ENCODE assay signal across 25 cellular contexts in the genomic region with DNA sequence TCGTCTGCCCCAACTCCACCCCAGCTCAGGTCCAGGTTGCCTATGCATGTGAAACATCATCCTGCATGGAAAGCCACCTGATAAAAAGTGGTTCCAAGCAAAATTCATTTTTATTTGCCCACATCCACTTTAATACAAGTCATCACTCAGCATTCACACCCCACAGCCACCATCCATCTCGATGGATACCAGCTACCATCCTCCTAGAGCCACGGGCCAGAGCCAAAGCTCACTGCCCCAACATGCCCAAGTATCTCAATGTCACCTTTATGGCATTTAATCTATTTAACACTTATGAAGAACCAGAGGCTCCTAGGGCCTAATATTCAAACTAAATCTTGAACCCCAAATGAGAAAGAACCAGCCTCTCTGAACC.
A peak's percentile ranks its signal among the peaks of the same experiment; 100 is the strongest.
DNase-seq lines count a peak whose midpoint lies in the region; ATAC-seq, FAIRE-seq and TF ChIP-seq lines count a peak whose summit lies in the region.
"Had no signal": no experiment of that assay in that cellular context is flagged by ENCODE, and none has a peak within 500 bp of the region (broad histone marks: within the 10 kb centered on the region; RNA-seq: fewer than 3 reads in every experiment).

No MANE protein-coding gene starts in this region.

- no TSS peak for BruUV-seq in HCT116 (replicated peaks; lab: Mats Ljungman, UMichigan)

- H3K9ac ChIP-seq in HCT116 (ENCODE audit: low read length) (no peak overlapping the region), astrocyte (ENCODE audit: low read length) (no peak overlapping the region)

- H3K27ac ChIP-seq in HCT116 (ENCODE audit: low read depth, low read length) (peak overlapping the region; percentile 21; the same call in 1 of the 2 replicates), astrocyte (ENCODE audit: low read depth, low read length) (peak overlapping the region; percentile 66), gastroesophageal sphincter (peak overlapping the region; percentile 15 to 85 (median 78)), skin epidermis (peak overlapping the region in 17 of 21 experiments; percentile 4 to 82 (median 54))
- H3K27ac ChIP-seq: ovary, upper lobe of left lung had no signal

- peaks cover 32% of the 10 kb centered on the region for H3K27me3 Mint-ChIP-seq in astrocyte (ENCODE audit: low read depth, unreplicated experiment)

- H3K4me1 ChIP-seq in HCT116 (ENCODE audit: control insufficient read depth in 1 of 2, insufficient read depth in 2 of 2, low read length in 2 of 2) = peaks cover 10 to 16% of the 10 kb centered on the region in 2 experiments
- H3K4me1 ChIP-seq in astrocyte (ENCODE audit: insufficient read depth, low read length) = peaks cover 12% of the 10 kb centered on the region
- peaks cover 0 to 17% (median 0%) of the 10 kb centered on the region in 3 donors for H3K4me1 ChIP-seq in gastroesophageal sphincter
- H3K4me1 ChIP-seq: upper lobe of left lung had no signal

- RAD21 ChIA-PET in HCT116 (lab: Charles Lee; ENCODE audit: low non-redundant PET in 1 of 2, low total read pairs in 2 of 2, uncharacterized antibody in 2 of 2, unreplicated experiment in 2 of 2) = no interaction called here

- H2AFZ ChIP-seq in HCT116 (ENCODE audit: low read depth, low read length, poor library complexity, severe bottlenecking) = peak overlapping the region; percentile 77
- H2AFZ ChIP-seq in astrocyte (ENCODE audit: low read depth, low read length) = peak overlapping the region; percentile 74

- CTCF ChIA-PET in HCT116 (lab: Charles Lee) = no interaction called here

- H3K4me2 ChIP-seq in HCT116 (ENCODE audit: low read length) (peak overlapping the region; percentile 49), astrocyte (ENCODE audit: low read length) (peak overlapping the region; percentile 23)

- no peaks in the 10 kb centered on the region for H3K27me3 ChIP-seq in HCT116 (ENCODE audit: insufficient read depth, low read length)
- H3K27me3 ChIP-seq in astrocyte (ENCODE audit: insufficient read depth, low read length) = peaks cover 3% of the 10 kb centered on the region
- no peaks in the 10 kb centered on the region for H3K27me3 ChIP-seq in gastroesophageal sphincter
- H3K27me3 ChIP-seq: ovary, upper lobe of left lung had no signal

- H3K9me2 ChIP-seq in HCT116 (ENCODE audit: insufficient read depth) = no peaks in the 10 kb centered on the region

- H3K4me3 ChIP-seq in HCT116 (replicated peaks in 1 of 2; ENCODE audit: low read depth in 1 of 2, low read length in 2 of 2) = no peak overlapping the region
- no peak overlapping the region for H3K4me3 ChIP-seq in astrocyte (ENCODE audit: insufficient read depth, low read depth, low read length)
- no peak overlapping the region for H3K4me3 ChIP-seq in gastroesophageal sphincter
- H3K4me3 ChIP-seq in skin epidermis = no peak overlapping the region
- H3K4me3 ChIP-seq: lung, ovary, upper lobe of left lung had no signal

- peaks cover 2% of the 10 kb centered on the region for H3K36me3 Mint-ChIP-seq in astrocyte (ENCODE audit: low read depth, unreplicated experiment)
- H3K36me3 Mint-ChIP-seq: activated CD8-positive, alpha-beta memory T cell treated with anti-CD3 and anti-CD28 coated beads, Interleukin-2, amount 10 ng/mL, durations not matched to agents 7 days and 5 days; activated naive CD8-positive, alpha-beta T cell treated with anti-CD3 and anti-CD28 coated beads for 36 hours; naive thymus-derived CD8-positive, alpha-beta T cell had no signal

- H3K9me3 Mint-ChIP-seq in astrocyte (ENCODE audit: unreplicated experiment) = peaks cover 14% of the 10 kb centered on the region
- H3K9me3 Mint-ChIP-seq: activated naive CD8-positive, alpha-beta T cell treated with anti-CD3 and anti-CD28 coated beads for 36 hours; activated T-helper 17 cell treated with anti-CD3 and anti-CD28 coated beads, Interleukin-2, amount 50 U/mL, for 72 hours; H9; stimulated activated naive CD8-positive, alpha-beta T cell treated with anti-CD3 and anti-CD28 coated beads, Interleukin-15, Interleukin-2, amounts not matched to agents 100 ng/mL and 50 ng/mL, for 24 hours had no signal

- no peak for DNase-seq in HCT116 (ENCODE audit: low read depth, low spot score)
- DNase-seq in astrocyte (ENCODE audit: low read depth) = no peak
- no peak for DNase-seq in NCI-H774 (lab: John Stamatoyannopoulos, UW)
- no peak for DNase-seq in cerebellar cortex (ENCODE audit: low spot score)
- no peak for DNase-seq in NCI-H82 treated with DMSO at 0.1 percent for 48 hours (lab: John Stamatoyannopoulos, UW; ENCODE audit: unreplicated experiment)
- DNase-seq: activated CD8-positive, alpha-beta memory T cell treated with anti-CD3 and anti-CD28 coated beads, Interleukin-2, amount 10 ng/mL, durations not matched to agents 7 days and 5 days; activated naive CD8-positive, alpha-beta T cell treated with anti-CD3 and anti-CD28 coated beads for 36 hours; CD8-positive, alpha-beta memory T cell; DMS79 treated with DMSO at 0.1 percent for 48 hours; H9; naive thymus-derived CD8-positive, alpha-beta T cell; NCI-H1092 treated with DMSO at 0.1 percent for 48 hours; NCI-H510A treated with DMSO at 0.1 percent for 48 hours; RPMI8226; stimulated activated CD4-positive, alpha-beta T cell treated with anti-CD3 and anti-CD28 coated beads, Interleukin-2, amount 100 ng/mL, for 48 hours had no signal

- H4K20me1 ChIP-seq in HCT116 (ENCODE audit: insufficient read depth) (no peaks in the 10 kb centered on the region), astrocyte (ENCODE audit: insufficient read depth, low read length) (no peaks in the 10 kb centered on the region)

- intact Hi-C loops in HCT116 (cut with micrococcal nuclease) = no loop called here

- WGBS in gastroesophageal sphincter (ENCODE audit: low coverage in 1 of 2), 2 donors = 49 to 52% methylated on average over 2 of the region's 3 CpGs

- H3K27ac Mint-ChIP-seq in astrocyte (ENCODE audit: unreplicated experiment) = peak overlapping the region; percentile 55
- H3K27ac Mint-ChIP-seq: activated CD8-positive, alpha-beta memory T cell treated with anti-CD3 and anti-CD28 coated beads, Interleukin-2, amount 10 ng/mL, durations not matched to agents 7 days and 5 days; activated naive CD8-positive, alpha-beta T cell treated with anti-CD3 and anti-CD28 coated beads for 36 hours; activated T-helper 17 cell treated with anti-CD3 and anti-CD28 coated beads, Interleukin-2, amount 50 U/mL, for 72 hours; CD8-positive, alpha-beta memory T cell; H9; naive thymus-derived CD8-positive, alpha-beta T cell; stimulated activated naive CD8-positive, alpha-beta T cell treated with anti-CD3 and anti-CD28 coated beads, Interleukin-15, Interleukin-2, amounts not matched to agents 100 ng/mL and 50 ng/mL, for 24 hours had no signal

- TF ChIP-seq CTCF in HCT116 (IDR thresholded peaks at IDR 0.05 in 2 of 3, conservative IDR thresholded peaks at IDR 0.05 in 1 of 3; ENCODE audit: borderline replicate concordance in 1 of 3, insufficient read depth in 1 of 3, low read depth in 2 of 3, low read length in 2 of 3) (no peak), astrocyte (IDR thresholded peaks at IDR 0.05; ENCODE audit: insufficient read depth, low read depth, low read length) (no peak), gastroesophageal sphincter (IDR thresholded peaks at IDR 0.05) (no peak)

- H3K9me3 ChIP-seq in HCT116 (ENCODE audit: control insufficient read depth in 1 of 2, insufficient read depth in 1 of 2, low read depth in 1 of 2, low read length in 2 of 2) (no peaks in the 10 kb centered on the region), astrocyte (ENCODE audit: insufficient read depth, low read depth, low read length) (no peaks in the 10 kb centered on the region), gastroesophageal sphincter (no peaks in the 10 kb centered on the region)
- H3K9me3 ChIP-seq: ovary, upper lobe of left lung had no signal

- no peaks in the 10 kb centered on the region for H3K79me2 ChIP-seq in HCT116 (ENCODE audit: insufficient read depth, low read length)
- no peaks in the 10 kb centered on the region for H3K79me2 ChIP-seq in astrocyte (ENCODE audit: insufficient read depth, low read length)

- peaks cover 7% of the 10 kb centered on the region for H3K4me1 Mint-ChIP-seq in astrocyte (ENCODE audit: low read depth, unreplicated experiment)
- H3K4me1 Mint-ChIP-seq: CD8-positive, alpha-beta memory T cell; H9 had no signal

- ATAC-seq in HCT116 = no peak
- no peak for ATAC-seq in gastroesophageal sphincter
- ATAC-seq in HG02840 (IDR thresholded peaks at IDR 0.05; ENCODE audit: low FRiP score, unreplicated experiment) = no peak
- ATAC-seq: activated CD8-positive, alpha-beta memory T cell treated with anti-CD3 and anti-CD28 coated beads, Interleukin-2, amount 10 ng/mL, durations not matched to agents 7 days and 5 days; activated T-helper 17 cell treated with anti-CD3 and anti-CD28 coated beads, Interleukin-2, amount 50 U/mL, for 72 hours; naive thymus-derived CD8-positive, alpha-beta T cell had no signal

- no peak for TF ChIP-seq RAD21 in HCT116 (IDR thresholded peaks at IDR 0.05; ENCODE audit: low read depth)

- POLR2A ChIA-PET in HCT116 (lab: Charles Lee) = no interaction called here

- no peak overlapping the region for H3K4me3 Mint-ChIP-seq in astrocyte (ENCODE audit: unreplicated experiment)
- H3K4me3 Mint-ChIP-seq: activated CD8-positive, alpha-beta memory T cell treated with anti-CD3 and anti-CD28 coated beads, Interleukin-2, amount 10 ng/mL, durations not matched to agents 7 days and 5 days; activated naive CD8-positive, alpha-beta T cell treated with anti-CD3 and anti-CD28 coated beads for 36 hours; activated T-helper 17 cell treated with anti-CD3 and anti-CD28 coated beads, Interleukin-2, amount 50 U/mL, for 72 hours; CD8-positive, alpha-beta memory T cell; H9; naive thymus-derived CD8-positive, alpha-beta T cell; stimulated activated naive CD8-positive, alpha-beta T cell treated with anti-CD3 and anti-CD28 coated beads, Interleukin-15, Interleukin-2, amounts not matched to agents 100 ng/mL and 50 ng/mL, for 24 hours had no signal

- TF ChIP-seq POLR2A in HCT116 (IDR thresholded peaks at IDR 0.05; ENCODE audit: borderline replicate concordance, extremely low read depth, insufficient read depth, insufficient read length) (no peak), gastroesophageal sphincter (IDR thresholded peaks at IDR 0.05) (no peak)

- FAIRE-seq in astrocyte (lab: Jason Lieb, UNC) = no peak
- FAIRE-seq: colon, GM12892 had no signal

- H3K36me3 ChIP-seq in HCT116 (ENCODE audit: control insufficient read depth in 1 of 2, insufficient read depth in 2 of 2, low read length in 2 of 2) (no peaks in the 10 kb centered on the region), astrocyte (ENCODE audit: insufficient read depth, low read length) (no peaks in the 10 kb centered on the region), gastroesophageal sphincter (no peaks in the 10 kb centered on the region)
- H3K36me3 ChIP-seq: ovary, upper lobe of left lung had no signal

- no peak for TF ChIP-seq EP300 in gastroesophageal sphincter (IDR thresholded peaks at IDR 0.05)

TF ChIP-seq in HCT116, 20 proteins besides CTCF, POLR2A, EP300 and RAD21 (continues in another document):
- TF ChIP-seq JUND (IDR thresholded peaks at IDR 0.05) (no peak), POLR2AphosphoS5 (IDR thresholded peaks at IDR 0.05; ENCODE audit: low read depth, low read length) (no peak), TCF7L2 (IDR thresholded peaks at IDR 0.05; ENCODE audit: borderline replicate concordance, extremely low read depth, insufficient read depth, insufficient read length) (no peak), ZFX (IDR thresholded peaks at IDR 0.05) (no peak), ZNF274 (IDR thresholded peaks at IDR 0.05; ENCODE audit: low read depth, low read length) (no peak), SP1 (IDR thresholded peaks at IDR 0.05; ENCODE audit: low read depth) (no peak)

Comparison
In these comparisons a context has a peak if more than half of its experiments do, and no peak if none do; other contexts are left out.
1. H3K27ac ChIP-seq: peak in every context shown above with its lines; median percentile 78 in gastroesophageal sphincter; 66 in astrocyte; 54 in skin epidermis; 21 in HCT116.